In genomic region chr2:109256921-109257320, GRCh38 we compare ENCODE assay signal across 19 cellular contexts.
DNase-seq lines count a peak whose midpoint lies in the region; ATAC-seq and TF ChIP-seq lines count a peak whose summit lies in the region.
"Had no signal": no experiment of that assay in that cellular context is flagged by ENCODE, and none has a peak within 500 bp of the region (broad histone marks: within the 10 kb centered on the region; RNA-seq: fewer than 3 reads in every experiment).

No MANE protein-coding gene starts in this region.

- peaks cover 25% of the 10 kb centered on the region for H3K4me1 ChIP-seq in IMR-90 (ENCODE audit: control insufficient read depth, insufficient read depth, low read length)
- H3K4me1 ChIP-seq in osteoblast (ENCODE audit: insufficient read depth, low read length) = peaks cover 14% of the 10 kb centered on the region
- H3K4me1 ChIP-seq in OCI-LY7 (ENCODE audit: insufficient read depth, low read length, poor library complexity, severe bottlenecking) = peaks cover 11% of the 10 kb centered on the region
- H3K4me1 ChIP-seq: prostate gland had no signal

- H2AFZ ChIP-seq in IMR-90 (replicated peaks; ENCODE audit: low read length, poor library complexity) = no peak overlapping the region
- no peak overlapping the region for H2AFZ ChIP-seq in osteoblast (ENCODE audit: low read length)
- H2AFZ ChIP-seq in OCI-LY7 (ENCODE audit: low read length) = no peak overlapping the region

- peak overlapping the region; percentile 30 for H3K14ac ChIP-seq in IMR-90 (replicated peaks; ENCODE audit: low read depth, low read length)

- BruUV-seq in IMR-90 (replicated peaks; lab: Mats Ljungman, UMichigan) (no TSS peak), OCI-LY7 (replicated peaks; lab: Mats Ljungman, UMichigan) (no TSS peak)

- H3K23ac ChIP-seq in IMR-90 (ENCODE audit: low read depth, low read length) = peak overlapping the region; percentile 82

- peak overlapping the region; percentile 58 for H4K91ac ChIP-seq in IMR-90 (ENCODE audit: insufficient read depth, low read depth, low read length)

- in situ Hi-C loops in IMR-90 (cut with MboI; ENCODE audit: low sequenced_read_pairs) = no loop called here

- H3K27me3 ChIP-seq in IMR-90 (ENCODE audit: control insufficient read depth, insufficient read depth, low read length) = no peaks in the 10 kb centered on the region
- no peaks in the 10 kb centered on the region for H3K27me3 ChIP-seq in osteoblast (ENCODE audit: insufficient read depth, low read length)
- H3K27me3 ChIP-seq: body of pancreas, left lung had no signal

- H3K27ac ChIP-seq in IMR-90 (ENCODE audit: insufficient read depth, low read length) (no peak overlapping the region), osteoblast (ENCODE audit: low read depth, low read length) (no peak overlapping the region), OCI-LY7 (ENCODE audit: low read depth, low read length, poor library complexity, severe bottlenecking) (no peak overlapping the region)
- H3K27ac ChIP-seq: prostate gland had no signal

- no peak for ATAC-seq in IMR-90 (ENCODE audit: low read depth)
- no peak for ATAC-seq in HG03196 (IDR thresholded peaks at IDR 0.05; ENCODE audit: unreplicated experiment)
- no peak for ATAC-seq in HG03097 (IDR thresholded peaks at IDR 0.05; ENCODE audit: low FRiP score, unreplicated experiment)
- ATAC-seq: activated CD4-positive, CD25-positive, alpha-beta regulatory T cell treated with anti-CD3 and anti-CD28 coated beads, Interleukin-2, amount 50 U/mL, for 24 hours; body of pancreas; left lung; natural killer cell treated with Interleukin-12 subunit alpha and Interleukin-12 subunit beta and Interleukin-15 and Interleukin-18, amount 100 ng/mL, for 72 hours had no signal

- H4K8ac ChIP-seq in IMR-90 (ENCODE audit: low read depth in 2 of 2, low read length in 2 of 2) = peak overlapping the region in 1 of 2 experiments; percentile 23; a peak in 1 of 4 replicates

- TF ChIP-seq CTCF in IMR-90 (conservative IDR thresholded peaks at IDR 0.05; ENCODE audit: low read depth, low read length) (no peak), osteoblast (IDR thresholded peaks at IDR 0.05; ENCODE audit: extremely low read depth, low read depth, low read length) (no peak), OCI-LY7 (conservative IDR thresholded peaks at IDR 0.05; ENCODE audit: low read length) (no peak)

- peak overlapping the region; percentile 30 for H2AK9ac ChIP-seq in IMR-90 (replicated peaks; ENCODE audit: low read depth, low read length, poor library complexity)

- H2AK5ac ChIP-seq in IMR-90 (ENCODE audit: low read depth, low read length) = peak overlapping the region; percentile 24; the same call in 1 of the 2 replicates

- H3K9me3 ChIP-seq in IMR-90 (ENCODE audit: control insufficient read depth, insufficient read depth, low read length) (no peaks in the 10 kb centered on the region), osteoblast (ENCODE audit: low read depth, low read length) (no peaks in the 10 kb centered on the region), OCI-LY7 (ENCODE audit: low read length) (no peaks in the 10 kb centered on the region)
- H3K9me3 ChIP-seq: body of pancreas, left lung, prostate gland had no signal

- H3K9me1 ChIP-seq in IMR-90 (ENCODE audit: insufficient read depth, low read length) = peaks cover 41% of the 10 kb centered on the region

- H2BK15ac ChIP-seq in IMR-90 (ENCODE audit: low read depth, low read length) = peak overlapping the region; percentile 33; the same call in 1 of the 3 replicates

- peak overlapping the region; percentile 9 for H2BK5ac ChIP-seq in IMR-90 (ENCODE audit: low read depth, low read length, poor library complexity, severe bottlenecking)

- TF ChIP-seq POLR2A in IMR-90 (IDR thresholded peaks at IDR 0.05; ENCODE audit: low read depth, low read length) = no peak

- peaks cover 87% of the 10 kb centered on the region for H3K79me2 ChIP-seq in osteoblast (ENCODE audit: insufficient read depth, low read length)
- H3K79me2 ChIP-seq in OCI-LY7 (ENCODE audit: insufficient read depth, low read depth, low read length) = no peaks in the 10 kb centered on the region

- TF ChIP-seq RAD21 in IMR-90 (IDR thresholded peaks at IDR 0.05; ENCODE audit: low read length) = no peak

- no peaks in the 10 kb centered on the region for H3K36me3 ChIP-seq in IMR-90 (ENCODE audit: control insufficient read depth, insufficient read depth, low read length)
- no peaks in the 10 kb centered on the region for H3K36me3 ChIP-seq in osteoblast (ENCODE audit: insufficient read depth, low read length)
- no peaks in the 10 kb centered on the region for H3K36me3 ChIP-seq in OCI-LY7 (ENCODE audit: insufficient read depth, low read length)
- H3K36me3 ChIP-seq: left lung, prostate gland had no signal

- dilution Hi-C loops in IMR-90 (cut with HindIII; ENCODE audit: low sequenced_read_pairs, unreplicated experiment) = no loop called here

- H3K4me3 ChIP-seq in IMR-90 (ENCODE audit: insufficient read depth, low read depth, low read length) = no peak overlapping the region
- H3K4me3 ChIP-seq in osteoblast (ENCODE audit: insufficient read depth, low read length) = no peak overlapping the region
- no peak overlapping the region for H3K4me3 ChIP-seq in OCI-LY7 (ENCODE audit: low read depth, low read length, poor library complexity, severe bottlenecking)
- H3K4me3 ChIP-seq: body of pancreas, left lung, prostate gland had no signal

- peaks cover 51 to 97% of the 10 kb centered on the region in 2 experiments for H3K79me1 ChIP-seq in IMR-90 (ENCODE audit: low read depth in 1 of 2, low read length in 2 of 2)

- H3K56ac ChIP-seq in IMR-90 (ENCODE audit: extremely low read depth, insufficient read depth, low read length) = no peak overlapping the region

- DNase-seq in AG20443 (ENCODE audit: low spot score) = peak; percentile 52
- peak; percentile 54 for DNase-seq in IMR-90
- DNase-seq in fibroblast of peridontal ligament (ENCODE audit: extremely low read depth) = peak; percentile 43
- DNase-seq in osteoblast (ENCODE audit: insufficient read length, low spot score, missing footprints) = no peak
- no peak for DNase-seq in OCI-LY7 (ENCODE audit: low spot score)
- DNase-seq in activated CD4-positive, alpha-beta T cell treated with anti-CD3 and anti-CD28 coated beads for 48 hours = no peak
- DNase-seq: activated naive CD4-positive, alpha-beta T cell treated with Interleukin-2 at 50 U/mL for 16 hours; AML-193; GF-D8; H7; left lung; NCI-H1694 treated with DMSO at 0.1 percent for 48 hours; T-helper 2 cell had no signal

- no peak overlapping the region for H3K9ac ChIP-seq in IMR-90 (ENCODE audit: low read depth, low read length)

- no peaks in the 10 kb centered on the region for H3K9me2 ChIP-seq in OCI-LY7 (ENCODE audit: insufficient read depth, low read length)

- POLR2A ChIA-PET in IMR-90 (lab: Charles Lee; ENCODE audit: unreplicated experiment) (interaction anchor here (0.6 kb wide), 1 partner anchor 10 kb away, joined by 3 read pairs; no protein-coding TSS in a partner anchor), OCI-LY7 (lab: Charles Lee) (no interaction called here)

- WGBS in IMR-90 (ENCODE audit: extremely low coverage in 2 of 2, insufficient read length in 1 of 2), 2 experiments = 83% methylated on average over 3 of the region's 7 CpGs; no CpG with 5 or more reads in 1 of the 2 experiments

- H4K20me1 ChIP-seq in IMR-90 (ENCODE audit: insufficient read depth, low read length) = peaks cover 87% of the 10 kb centered on the region
- peaks cover 66% of the 10 kb centered on the region for H4K20me1 ChIP-seq in osteoblast (ENCODE audit: insufficient read depth, low read length)
- no peaks in the 10 kb centered on the region for H4K20me1 ChIP-seq in OCI-LY7 (ENCODE audit: insufficient read depth, low read length)

- 0 out of 2 replicates have a peak overlapping the region, but pooled peaks have one; percentile 18 for H4K5ac ChIP-seq in IMR-90 (ENCODE audit: low read depth, low read length)

- peak overlapping the region; percentile 24; the same call in 1 of the 2 replicates for H2BK120ac ChIP-seq in IMR-90 (ENCODE audit: low read depth, low read length)

- CTCF ChIA-PET in IMR-90 (lab: Yijun Ruan, JAX) = interaction anchor here (1.2 kb wide), 1 partner anchor 129 kb away, joined by 4 read pairs; no protein-coding TSS in a partner anchor
- CTCF ChIA-PET in OCI-LY7 (lab: Charles Lee; ENCODE audit: unreplicated experiment) = interaction anchor here (0.6 kb wide), 2 partner anchors 18 to 191 kb away, joined by 4 to 8 read pairs; no protein-coding TSS in a partner anchor

- peak overlapping the region; percentile 18; the same call in 1 of the 2 replicates for H3K18ac ChIP-seq in IMR-90 (ENCODE audit: low read depth, low read length)

- peak overlapping the region; percentile 38 for H3K4ac ChIP-seq in IMR-90 (ENCODE audit: low read depth, low read length)

- H2BK20ac ChIP-seq in IMR-90 (ENCODE audit: low read depth, low read length) = peak overlapping the region; percentile 2; the same call in 1 of the 2 replicates

- peak overlapping the region; percentile 25; the same call in 1 of the 2 replicates for H3K4me2 ChIP-seq in IMR-90 (ENCODE audit: low read depth, low read length)
- peak overlapping the region; percentile 52 for H3K4me2 ChIP-seq in osteoblast (ENCODE audit: insufficient read depth, low read length)
- H3K4me2 ChIP-seq in OCI-LY7 (ENCODE audit: low read length) = no peak overlapping the region

- intact Hi-C loops in IMR-90 (cut with micrococcal nuclease) = no loop called here
- intact Hi-C loops in OCI-LY7 (cut with micrococcal nuclease; ENCODE audit: unreplicated experiment) = no loop called here

TF ChIP-seq in IMR-90, 13 proteins besides CTCF, POLR2A, EP300 and RAD21:
- TF ChIP-seq NFE2L2 (IDR thresholded peaks at IDR 0.05; ENCODE audit: low read depth, low read length) (no peak), RCOR1 (IDR thresholded peaks at IDR 0.05; ENCODE audit: insufficient replicate concordance, low read length) (no peak), CHD1 (IDR thresholded peaks at IDR 0.05; ENCODE audit: low read depth, low read length) (no peak)

Comparison
In these comparisons a context has a peak if more than half of its experiments do, and no peak if none do; other contexts are left out.
1. DNase-seq: peak in AG20443 (single experiment), IMR-90 (single experiment) and fibroblast of peridontal ligament (single experiment); none in osteoblast (single experiment), OCI-LY7 (single experiment) and activated CD4-positive, alpha-beta T cell treated with anti-CD3 and anti-CD28 coated beads for 48 hours (single experiment).